ENCODE assay signal across 9 cellular contexts in genomic region chr5:140400730-140401361, GRCh38. TPM values are rescaled to one million over a fixed set of nuclear protein-coding genes. Genes with fewer than 3 reads are reported as not detected.
DNase-seq lines count a peak whose midpoint lies in the region; ATAC-seq, FAIRE-seq and TF ChIP-seq lines count a peak whose summit lies in the region.
"Had no signal": no experiment of that assay in that cellular context is flagged by ENCODE, and none has a peak within 500 bp of the region (broad histone marks: within the 10 kb centered on the region; RNA-seq: fewer than 3 reads in every experiment).

No MANE protein-coding gene starts in this region.

- peak overlapping the region; percentile 98 for H3K4me3 ChIP-seq in BE2C (ENCODE audit: low read depth, low read length)

- H3K36me3 Mint-ChIP-seq in activated CD4-positive, alpha-beta T cell treated with anti-CD3 and anti-CD28 coated beads for 36 hours (ENCODE audit: low read depth), result peaks cover 13% of the 10 kb centered on the region
- H3K36me3 Mint-ChIP-seq in chondrocyte (ENCODE audit: low read depth), result no peaks in the 10 kb centered on the region

- peaks cover 20% of the 10 kb centered on the region for H3K4me1 Mint-ChIP-seq in activated CD4-positive, alpha-beta T cell treated with anti-CD3 and anti-CD28 coated beads for 36 hours
- peaks cover 34% of the 10 kb centered on the region for H3K4me1 Mint-ChIP-seq in chondrocyte (ENCODE audit: low read depth)

- FAIRE-seq in GM19239 (lab: Jason Lieb, UNC), result no peak

- H3K27me3 Mint-ChIP-seq in activated CD4-positive, alpha-beta T cell treated with anti-CD3 and anti-CD28 coated beads for 36 hours, result no peaks in the 10 kb centered on the region
- H3K27me3 Mint-ChIP-seq in chondrocyte (ENCODE audit: low read depth), result no peaks in the 10 kb centered on the region

- H3K36me3 ChIP-seq in BE2C, result peaks cover 13% of the 10 kb centered on the region; the same call in 1 of the 2 replicates

- peak; percentile 91 for DNase-seq in BE2C
- DNase-seq in GM19239 (ENCODE audit: insufficient read length, low spot score), result peak; percentile 74
- peak; percentile 72 for DNase-seq in NCI-H510A (lab: John Stamatoyannopoulos, UW)
- peak; percentile 91 for DNase-seq in activated CD4-positive, alpha-beta T cell treated with anti-CD3 and anti-CD28 coated beads for 36 hours
- peak; percentile 94 for DNase-seq in chondrocyte (ENCODE audit: low spot score)
- peak; percentile 96 for DNase-seq in kidney glomerular epithelial cell (lab: John Stamatoyannopoulos, UW)
- DNase-seq in stimulated activated CD4-positive, alpha-beta T cell treated with anti-CD3 and anti-CD28 coated beads, Interleukin-15, amount 100 ng/mL, for 24 hours, result peak; percentile 87

- TF ChIP-seq CTCF in BE2C (IDR thresholded peaks at IDR 0.05; ENCODE audit: low read depth, low read length) (no peak), chondrocyte (IDR thresholded peaks at IDR 0.05) (peak; percentile 20)

- POLR2A ChIA-PET in activated CD4-positive, alpha-beta T cell treated with anti-CD3 and anti-CD28 coated beads for 36 hours (lab: Charles Lee), result interaction anchor here (0.6 to 2.5 kb wide), 10 partner anchors 8 to 310 kb away, joined by 3 to 13 read pairs (median 3); partner anchors contain the start of genes EIF4EBP3, HARS1, HARS2 and IK

- H3K4me1 ChIP-seq in BE2C, result no peaks in the 10 kb centered on the region

- H3K9me3 ChIP-seq in BE2C, result no peaks in the 10 kb centered on the region

- intact Hi-C loops in activated CD4-positive, alpha-beta T cell treated with anti-CD3 and anti-CD28 coated beads for 36 hours (cut with DNase I, micrococcal nuclease), result loop anchor here (1.0 to 5.0 kb wide), 19 partner anchors 38 to 1696 kb away; partner anchors contain the start of genes APBB3 (in 2 of the 2), HARS1 (in 2 of the 2), HARS2 (in 2 of the 2) and SLC35A4 (in 2 of the 2)

- H3K27ac Mint-ChIP-seq in activated CD4-positive, alpha-beta T cell treated with anti-CD3 and anti-CD28 coated beads for 36 hours, result peak overlapping the region; percentile 87
- H3K27ac Mint-ChIP-seq in chondrocyte (ENCODE audit: unreplicated experiment), result peak overlapping the region; percentile 91

- CTCF ChIA-PET in activated CD4-positive, alpha-beta T cell treated with anti-CD3 and anti-CD28 coated beads for 36 hours (lab: Charles Lee), result interaction anchor here (0.7 to 1.9 kb wide), 8 partner anchors 9 to 310 kb away, joined by 3 to 5 read pairs (median 4); partner anchors contain the start of genes EIF4EBP3 and ZMAT2

- ATAC-seq in HG03439 (IDR thresholded peaks at IDR 0.05; ENCODE audit: unreplicated experiment), result peak; percentile 66
- ATAC-seq in activated CD4-positive, alpha-beta T cell treated with anti-CD3 and anti-CD28 coated beads for 36 hours, result peak; percentile 79

- no peak overlapping the region for H3K4me3 Mint-ChIP-seq in activated CD4-positive, alpha-beta T cell treated with anti-CD3 and anti-CD28 coated beads for 36 hours
- no peak overlapping the region for H3K4me3 Mint-ChIP-seq in chondrocyte (ENCODE audit: unreplicated experiment)

- no peaks in the 10 kb centered on the region for H3K27me3 ChIP-seq in BE2C

- H3K9me3 Mint-ChIP-seq in activated CD4-positive, alpha-beta T cell treated with anti-CD3 and anti-CD28 coated beads for 36 hours (ENCODE audit: low read depth), result no peaks in the 10 kb centered on the region
- no peaks in the 10 kb centered on the region for H3K9me3 Mint-ChIP-seq in chondrocyte (ENCODE audit: low read depth)

RNA-seq across cellular contexts. Expression of gene ANKHD1, which starts 0.8 kb away (rescaled TPM):
- 103 TPM for polyA plus RNA-seq in BE2C (2012; ENCODE audit: insufficient read depth, insufficient read length, low read depth)
- 10 to 100 TPM; 77.1 to 93.5 TPM for total RNA-seq in activated CD4-positive, alpha-beta T cell treated with anti-CD3 and anti-CD28 coated beads for 36 hours
- 61.4 to 79.8 TPM (median 67.7 TPM) in 3 replicates for total RNA-seq in chondrocyte

RNA-seq across cellular contexts. Expression of gene SLC4A9, which starts 40.9 kb away (rescaled TPM):
- not detected for polyA plus RNA-seq in BE2C (2012; ENCODE audit: insufficient read depth, insufficient read length, low read depth)
- under 1 TPM; 0.21 to 0.73 TPM for total RNA-seq in activated CD4-positive, alpha-beta T cell treated with anti-CD3 and anti-CD28 coated beads for 36 hours
- total RNA-seq in chondrocyte, result not detected in 3 replicates
- total RNA-seq: activated CD8-positive, alpha-beta memory T cell treated with anti-CD3 and anti-CD28 coated beads for 36 hours had no signal

RNA-seq across cellular contexts. Expression of gene HBEGF, which starts 54.4 kb away (rescaled TPM):
- 9.8 TPM for polyA plus RNA-seq in BE2C (2012; ENCODE audit: insufficient read depth, insufficient read length, low read depth)
- total RNA-seq in activated CD4-positive, alpha-beta T cell treated with anti-CD3 and anti-CD28 coated beads for 36 hours, result 10 to 100 TPM; 11.8 to 12.5 TPM
- total RNA-seq in chondrocyte, result 2.8 to 8.0 TPM (median 7.2 TPM) in 3 replicates

Comparison
In these comparisons a context has a peak if more than half of its experiments do, and no peak if none do; other contexts are left out.
1. Peak in every context shown above with its lines: DNase-seq, ATAC-seq and H3K4me3 ChIP-seq.